In genomic region chr17:21545051-21545450, GRCh38 we compare ENCODE assay signal across 21 cellular contexts.
DNase-seq lines count a peak whose midpoint lies in the region; ATAC-seq, FAIRE-seq and TF ChIP-seq lines count a peak whose summit lies in the region.
"Had no signal": no experiment of that assay in that cellular context is flagged by ENCODE, and none has a peak within 500 bp of the region (broad histone marks: within the 10 kb centered on the region; RNA-seq: fewer than 3 reads in every experiment).

No MANE protein-coding gene starts in this region.

- no peak overlapping the region for H3K27ac ChIP-seq in upper lobe of right lung
- no peak overlapping the region for H3K27ac ChIP-seq in pancreas

- TF ChIP-seq POLR2A in NB4 (IDR thresholded peaks at IDR 0.05; ENCODE audit: extremely low read depth, insufficient read length) = no peak

- H3K4me1 ChIP-seq in upper lobe of right lung (peaks cover 1% of the 10 kb centered on the region), pancreas (peaks cover 0 to 8% (median 6%) of the 10 kb centered on the region in 3 donors)

- H3K36me3 ChIP-seq in upper lobe of right lung (no peaks in the 10 kb centered on the region), pancreas (peaks cover 0 to 4% (median 0%) of the 10 kb centered on the region in 3 donors)

- intact Hi-C loops in upper lobe of right lung (cut with DNase I) (no loop called here), pancreas (cut with DNase I) (no loop called here)

- H3K9me3 ChIP-seq in upper lobe of right lung = no peaks in the 10 kb centered on the region
- no peaks in the 10 kb centered on the region for H3K9me3 ChIP-seq in pancreas
- H3K9me3 ChIP-seq: HAP-1 had no signal

- H3K4me3 ChIP-seq in NB4 (ENCODE audit: low read depth, low read length) (no peak overlapping the region), upper lobe of right lung (no peak overlapping the region), pancreas (no peak overlapping the region)
- H3K4me3 ChIP-seq: HAP-1 had no signal

- in situ Hi-C loops in G401 (cut with HindIII; ENCODE audit: low sequenced_read_pairs) = no loop called here

- peak; percentile 19 for ATAC-seq in upper lobe of right lung
- ATAC-seq in pancreas = no peak

- peak; percentile 0 for DNase-seq in NCI-H2171 treated with DMSO at 0.1 percent for 48 hours (lab: John Stamatoyannopoulos, UW)
- no peak for DNase-seq in NCI-H2171 (lab: John Stamatoyannopoulos, UW)
- DNase-seq in G401 (ENCODE audit: low spot score) = peak; percentile 40
- peak; percentile 20 for DNase-seq in NB4 (ENCODE audit: low read depth)
- no peak for DNase-seq in upper lobe of right lung
- no peak for DNase-seq in 8988T
- no peak for DNase-seq in DMS 273 (lab: John Stamatoyannopoulos, UW; ENCODE audit: unreplicated experiment)
- no peak for DNase-seq in pancreas
- DNase-seq: C1 segment of cervical spinal cord; Calu3; CD4-positive, alpha-beta memory T cell; COR-L47; DMS153; DND-41; GF-D8; GOT3; HFFc6 had no signal

- WGBS in pancreas, 2 donors = 83 to 93% methylated on average over 3 of the region's 3 CpGs

- no peak for FAIRE-seq in pancreas (lab: Jason Lieb, UNC)
- FAIRE-seq: GM12891, GM18507, H54 had no signal

- TF ChIP-seq CTCF in NB4 (IDR thresholded peaks at IDR 0.05; ENCODE audit: low read depth, low read length) = no peak
- no peak for TF ChIP-seq CTCF in upper lobe of right lung (IDR thresholded peaks at IDR 0.05)
- TF ChIP-seq CTCF in pancreas (IDR thresholded peaks at IDR 0.05) = no peak

- H3K27me3 ChIP-seq in upper lobe of right lung (no peaks in the 10 kb centered on the region), pancreas (no peaks in the 10 kb centered on the region)

Comparison
In these comparisons a context has a peak if more than half of its experiments do, and no peak if none do; other contexts are left out.
1. DNase-seq: peak in NCI-H2171 treated with DMSO at 0.1 percent for 48 hours (single experiment), G401 (single experiment) and NB4 (single experiment); none in NCI-H2171 (single experiment), upper lobe of right lung (single experiment), 8988T (single experiment), DMS 273 (single experiment) and pancreas (0 of 6).